Comparison of ENCODE assay signal across 8 cellular contexts in genomic region chr1:21344098-21344749, GRCh38. TPM values are rescaled to one million over a fixed set of nuclear protein-coding genes. Genes with fewer than 3 reads are reported as not detected.
A peak's percentile ranks its signal among the peaks of the same experiment; 100 is the strongest.
DNase-seq lines count a peak whose midpoint lies in the region; ATAC-seq and TF ChIP-seq lines count a peak whose summit lies in the region.

No MANE protein-coding gene starts in this region.

- H3K27ac ChIP-seq in mesenchymal stem cell (ENCODE audit: low read length, poor library complexity, severe bottlenecking): no peak overlapping the region
- peak overlapping the region; percentile 72 for H3K27ac ChIP-seq in upper lobe of right lung

- H3K36me3 ChIP-seq in mesenchymal stem cell (ENCODE audit: control insufficient read depth in 1 of 2, insufficient read depth in 2 of 2, low read depth in 1 of 2, low read length in 2 of 2): peaks cover 5 to 7% of the 10 kb centered on the region in 2 experiments
- no peaks in the 10 kb centered on the region for H3K36me3 ChIP-seq in upper lobe of right lung

- H4K8ac ChIP-seq in mesenchymal stem cell (ENCODE audit: low read length): no peak overlapping the region

- H3K27me3 Mint-ChIP-seq in activated naive CD4-positive, alpha-beta T cell treated with anti-CD3 and anti-CD28 coated beads, Interleukin-2, amount 50 U/mL, for 24 hours: no peaks in the 10 kb centered on the region

- H3K4me1 ChIP-seq in mesenchymal stem cell (ENCODE audit: control insufficient read depth, insufficient read depth, low read depth, low read length): peaks cover 37% of the 10 kb centered on the region
- H3K4me1 ChIP-seq in upper lobe of right lung: peaks cover 34% of the 10 kb centered on the region

- H4K91ac ChIP-seq in mesenchymal stem cell (ENCODE audit: low read length): no peak overlapping the region

- H3K9me3 Mint-ChIP-seq in activated naive CD4-positive, alpha-beta T cell treated with anti-CD3 and anti-CD28 coated beads, Interleukin-2, amount 50 U/mL, for 24 hours: no peaks in the 10 kb centered on the region

- H3K14ac ChIP-seq in mesenchymal stem cell (ENCODE audit: low read length in 2 of 2): peak overlapping the region in 1 of 2 experiments; percentile 91

- peak overlapping the region; percentile 93 for H3K27ac Mint-ChIP-seq in activated naive CD4-positive, alpha-beta T cell treated with anti-CD3 and anti-CD28 coated beads, Interleukin-2, amount 50 U/mL, for 24 hours

- peak overlapping the region; percentile 87 for H3K9ac ChIP-seq in mesenchymal stem cell (ENCODE audit: low read length)

- peak overlapping the region in 1 of 2 experiments; percentile 7 for H2BK12ac ChIP-seq in mesenchymal stem cell (ENCODE audit: low read length in 2 of 2)

- no peaks in the 10 kb centered on the region for H3K27me3 ChIP-seq in mesenchymal stem cell (ENCODE audit: control insufficient read depth in 1 of 2, insufficient read depth in 1 of 2, low read length in 2 of 2)
- H3K27me3 ChIP-seq in upper lobe of right lung: no peaks in the 10 kb centered on the region

- ATAC-seq in upper lobe of right lung: no peak
- no peak for ATAC-seq in HG02759 (IDR thresholded peaks at IDR 0.05; ENCODE audit: unreplicated experiment)

- H2BK120ac ChIP-seq in mesenchymal stem cell (ENCODE audit: low read depth, low read length): peak overlapping the region; percentile 27

- H3K18ac ChIP-seq in mesenchymal stem cell (ENCODE audit: low read depth in 1 of 2, low read length in 2 of 2): peak overlapping the region; percentile 37 to 92

- H3K4ac ChIP-seq in mesenchymal stem cell (ENCODE audit: low read depth in 1 of 2, low read length in 2 of 2): peak overlapping the region in 1 of 2 experiments; percentile 19

- in situ Hi-C loops in astrocyte of the spinal cord (cut with HindIII; ENCODE audit: low sequenced_read_pairs): loop anchor here (25.0 kb wide), 1 partner anchor 107 kb away; no protein-coding TSS in a partner anchor

- TF ChIP-seq CTCF in astrocyte of the spinal cord (IDR thresholded peaks at IDR 0.05; ENCODE audit: low read depth, low read length) (no peak), upper lobe of right lung (IDR thresholded peaks at IDR 0.05) (no peak)

- intact Hi-C loops in upper lobe of right lung (cut with DNase I): no loop called here

- 39% methylated on average over 14 of the region's 14 CpGs for WGBS in mesenchymal stem cell

- peaks cover 45% of the 10 kb centered on the region for H3K4me1 Mint-ChIP-seq in activated naive CD4-positive, alpha-beta T cell treated with anti-CD3 and anti-CD28 coated beads, Interleukin-2, amount 50 U/mL, for 24 hours

- H3K4me3 Mint-ChIP-seq in activated naive CD4-positive, alpha-beta T cell treated with anti-CD3 and anti-CD28 coated beads, Interleukin-2, amount 50 U/mL, for 24 hours: peak overlapping the region; percentile 92

- H3K79me1 ChIP-seq in mesenchymal stem cell (replicated peaks; ENCODE audit: low read length, poor library complexity, severe bottlenecking): peaks cover 29% of the 10 kb centered on the region

- no peaks in the 10 kb centered on the region for H3K9me3 ChIP-seq in mesenchymal stem cell (ENCODE audit: control insufficient read depth, low read length)
- H3K9me3 ChIP-seq in upper lobe of right lung: no peaks in the 10 kb centered on the region

- no peak for DNase-seq in activated naive CD4-positive, alpha-beta T cell treated with anti-CD3 and anti-CD28 coated beads, Interleukin-2, amount 50 U/mL, for 16 hours
- DNase-seq in astrocyte of the spinal cord (ENCODE audit: low read depth, low spot score) (no peak), mesenchymal stem cell (peak; percentile 37), upper lobe of right lung (no peak), activated gamma-delta T cell treated with Interleukin-2 at 50 U/mL for 16 hours (no peak)
- no peak for DNase-seq in effector CD4-positive, alpha-beta T cell

- peaks cover 3% of the 10 kb centered on the region for H3K36me3 Mint-ChIP-seq in activated naive CD4-positive, alpha-beta T cell treated with anti-CD3 and anti-CD28 coated beads, Interleukin-2, amount 50 U/mL, for 24 hours

- peak overlapping the region in 1 of 2 experiments; percentile 11 for H3K23ac ChIP-seq in mesenchymal stem cell (ENCODE audit: low read length in 2 of 2)

- H2BK15ac ChIP-seq in mesenchymal stem cell (ENCODE audit: low read depth, poor library complexity, severe bottlenecking): peak overlapping the region; percentile 75

- no peak overlapping the region for H2AFZ ChIP-seq in mesenchymal stem cell (ENCODE audit: low read depth, low read length)

- no peak overlapping the region for H2BK5ac ChIP-seq in mesenchymal stem cell (ENCODE audit: low read depth, low read length, poor library complexity, severe bottlenecking)

- H3K4me2 ChIP-seq in mesenchymal stem cell (ENCODE audit: low read length, poor library complexity, severe bottlenecking): peak overlapping the region; percentile 85

- peak overlapping the region; percentile 81 for H3K4me3 ChIP-seq in astrocyte of the spinal cord (ENCODE audit: low read depth, low read length)
- peak overlapping the region; percentile 77 to 86 for H3K4me3 ChIP-seq in mesenchymal stem cell (ENCODE audit: insufficient read depth in 1 of 2, low read depth in 1 of 2, low read length in 2 of 2)
- H3K4me3 ChIP-seq in upper lobe of right lung: peak overlapping the region; percentile 62

- no peak overlapping the region for H2AK5ac ChIP-seq in mesenchymal stem cell (ENCODE audit: low read length, severe bottlenecking)

RNA-seq across cellular contexts. Expression of gene ECE1, which starts 54.0 kb away (rescaled TPM):
- polyA plus RNA-seq in mesenchymal stem cell (2013, experiment 1 of 2): 229 TPM
- 222 TPM for polyA plus RNA-seq in mesenchymal stem cell (2013, experiment 2 of 2)
- 108 TPM for total RNA-seq in upper lobe of right lung
